14 cellular contexts compared by ENCODE assay signal in genomic region chr19:18229474-18229873, GRCh38. TPM values are rescaled to one million over a fixed set of nuclear protein-coding genes. Genes with fewer than 3 reads are reported as not detected.
DNase-seq lines count a peak whose midpoint lies in the region; ATAC-seq and TF ChIP-seq lines count a peak whose summit lies in the region.
"Had no signal": no experiment of that assay in that cellular context is flagged by ENCODE, and none has a peak within 500 bp of the region (broad histone marks: within the 10 kb centered on the region; RNA-seq: fewer than 3 reads in every experiment).

No MANE protein-coding gene starts in this region.

- peaks cover 68% of the 10 kb centered on the region for H3K27me3 Mint-ChIP-seq in activated CD8-positive, alpha-beta T cell treated with anti-CD3 and anti-CD28 coated beads for 36 hours
- H3K27me3 Mint-ChIP-seq in activated CD8-positive, alpha-beta T cell treated with anti-CD3 and anti-CD28 coated beads, Interleukin-2, amount 10 ng/mL, durations not matched to agents 7 days and 5 days (ENCODE audit: low read depth) = peaks cover 57% of the 10 kb centered on the region

- TF ChIP-seq CTCF in activated CD8-positive, alpha-beta T cell treated with anti-CD3 and anti-CD28 coated beads for 36 hours (IDR thresholded peaks at IDR 0.05) = peak; percentile 79
- peak; percentile 14 to 43 (median 34) for TF ChIP-seq CTCF in Peyer's patch (IDR thresholded peaks at IDR 0.05)
- peak; percentile 43 for TF ChIP-seq CTCF in fibroblast of villous mesenchyme (IDR thresholded peaks at IDR 0.05; ENCODE audit: insufficient read depth, low read depth, low read length)
- TF ChIP-seq CTCF in tibial artery (IDR thresholded peaks at IDR 0.05) = peak; percentile 7 to 32

- H3K27ac ChIP-seq in Peyer's patch (no peak overlapping the region), tibial artery (no peak overlapping the region)
- H3K27ac ChIP-seq: epithelial cell of prostate had no signal

- CTCF ChIA-PET in activated CD8-positive, alpha-beta T cell treated with anti-CD3 and anti-CD28 coated beads for 36 hours (lab: Charles Lee) = interaction anchor here (1.1 to 1.3 kb wide), 3 partner anchors 8 to 24 kb away, joined by 3 to 4 read pairs (median 3); no protein-coding TSS in a partner anchor
- CTCF ChIA-PET in activated CD8-positive, alpha-beta T cell treated with anti-CD3 and anti-CD28 coated beads, Interleukin-2, amount 10 ng/mL, durations not matched to agents 7 days and 5 days (lab: Charles Lee) = no interaction called here

- H3K9me3 Mint-ChIP-seq in activated CD8-positive, alpha-beta T cell treated with anti-CD3 and anti-CD28 coated beads for 36 hours = peaks cover 8% of the 10 kb centered on the region
- no peaks in the 10 kb centered on the region for H3K9me3 Mint-ChIP-seq in activated CD8-positive, alpha-beta T cell treated with anti-CD3 and anti-CD28 coated beads, Interleukin-2, amount 10 ng/mL, durations not matched to agents 7 days and 5 days (ENCODE audit: insufficient read depth)
- H3K9me3 Mint-ChIP-seq: activated naive CD4-positive, alpha-beta T cell treated with anti-CD3 and anti-CD28 coated beads, Interleukin-2, amount 50 U/mL, for 24 hours; stimulated activated effector memory CD8-positive, alpha-beta T cell treated with anti-CD3 and anti-CD28 coated beads, Interleukin-12 subunit alpha, Interleukin-12 subunit beta, amount 100 ng/mL, for 72 hours had no signal

- H3K27me3 ChIP-seq in Peyer's patch (peaks cover 0 to 14% of the 10 kb centered on the region in 2 donors), tibial artery (peaks cover 0 to 92% of the 10 kb centered on the region in 2 donors)

- no peak overlapping the region for H3K4me3 ChIP-seq in Peyer's patch
- H3K4me3 ChIP-seq in fibroblast of villous mesenchyme (ENCODE audit: low read depth, low read length) = no peak overlapping the region
- H3K4me3 ChIP-seq in tibial artery = no peak overlapping the region

- POLR2A ChIA-PET in activated CD8-positive, alpha-beta T cell treated with anti-CD3 and anti-CD28 coated beads for 36 hours (lab: Charles Lee) = no interaction called here
- POLR2A ChIA-PET in activated CD8-positive, alpha-beta T cell treated with anti-CD3 and anti-CD28 coated beads, Interleukin-2, amount 10 ng/mL, durations not matched to agents 7 days and 5 days (lab: Charles Lee) = no interaction called here

- H3K4me1 ChIP-seq in Peyer's patch = peaks cover 0 to 19% (median 6%) of the 10 kb centered on the region in 4 donors
- H3K4me1 ChIP-seq in tibial artery = peaks cover 0 to 49% (median 31%) of the 10 kb centered on the region in 4 donors

- intact Hi-C loops in activated CD8-positive, alpha-beta T cell treated with anti-CD3 and anti-CD28 coated beads for 36 hours (cut with micrococcal nuclease) = no loop called here
- intact Hi-C loops in tibial artery (cut with DNase I; ENCODE audit: low total_unique reads) = no loop called here

- H3K36me3 ChIP-seq in Peyer's patch (no peaks in the 10 kb centered on the region), tibial artery (no peaks in the 10 kb centered on the region)

- H3K27ac Mint-ChIP-seq in activated CD8-positive, alpha-beta T cell treated with anti-CD3 and anti-CD28 coated beads for 36 hours = no peak overlapping the region
- no peak overlapping the region for H3K27ac Mint-ChIP-seq in activated CD8-positive, alpha-beta T cell treated with anti-CD3 and anti-CD28 coated beads, Interleukin-2, amount 10 ng/mL, durations not matched to agents 7 days and 5 days
- H3K27ac Mint-ChIP-seq: activated naive CD4-positive, alpha-beta T cell treated with anti-CD3 and anti-CD28 coated beads, Interleukin-2, amount 50 U/mL, for 24 hours; stimulated activated effector memory CD8-positive, alpha-beta T cell treated with anti-CD3 and anti-CD28 coated beads, Interleukin-12 subunit alpha, Interleukin-12 subunit beta, amount 100 ng/mL, for 72 hours had no signal

- TF ChIP-seq POLR2A in Peyer's patch (IDR thresholded peaks at IDR 0.05) = no peak

- H3K4me3 Mint-ChIP-seq in activated CD8-positive, alpha-beta T cell treated with anti-CD3 and anti-CD28 coated beads for 36 hours = no peak overlapping the region
- no peak overlapping the region for H3K4me3 Mint-ChIP-seq in activated CD8-positive, alpha-beta T cell treated with anti-CD3 and anti-CD28 coated beads, Interleukin-2, amount 10 ng/mL, durations not matched to agents 7 days and 5 days
- H3K4me3 Mint-ChIP-seq: activated naive CD4-positive, alpha-beta T cell treated with anti-CD3 and anti-CD28 coated beads, Interleukin-2, amount 50 U/mL, for 24 hours; stimulated activated effector memory CD8-positive, alpha-beta T cell treated with anti-CD3 and anti-CD28 coated beads, Interleukin-12 subunit alpha, Interleukin-12 subunit beta, amount 100 ng/mL, for 72 hours had no signal

- no peak for DNase-seq in activated CD8-positive, alpha-beta T cell treated with anti-CD3 and anti-CD28 coated beads for 36 hours
- DNase-seq in activated CD8-positive, alpha-beta T cell treated with anti-CD3 and anti-CD28 coated beads, Interleukin-2, amount 10 ng/mL, durations not matched to agents 7 days and 5 days = no peak
- DNase-seq in Peyer's patch (no peak), fibroblast of villous mesenchyme (ENCODE audit: low read depth) (no peak), tibial artery (no peak), NCI-H187 (lab: John Stamatoyannopoulos, UW) (no peak)
- DNase-seq: activated CD4-positive, CD25-positive, alpha-beta regulatory T cell; NCI-H1417 treated with DMSO at 0.1 percent for 48 hours; small intestine had no signal

- H3K9me3 ChIP-seq in Peyer's patch (peaks cover 0 to 10% (median 0%) of the 10 kb centered on the region in 4 donors), tibial artery (peaks cover 0 to 17% (median 13%) of the 10 kb centered on the region in 3 donors)

- peaks cover 28% of the 10 kb centered on the region for H3K4me1 Mint-ChIP-seq in activated CD8-positive, alpha-beta T cell treated with anti-CD3 and anti-CD28 coated beads for 36 hours (ENCODE audit: low read depth)
- peaks cover 20% of the 10 kb centered on the region for H3K4me1 Mint-ChIP-seq in activated CD8-positive, alpha-beta T cell treated with anti-CD3 and anti-CD28 coated beads, Interleukin-2, amount 10 ng/mL, durations not matched to agents 7 days and 5 days (ENCODE audit: low read depth)

- ATAC-seq in activated CD8-positive, alpha-beta T cell treated with anti-CD3 and anti-CD28 coated beads for 36 hours = no peak
- ATAC-seq in activated CD8-positive, alpha-beta T cell treated with anti-CD3 and anti-CD28 coated beads, Interleukin-2, amount 10 ng/mL, durations not matched to agents 7 days and 5 days = no peak
- ATAC-seq in GM19467 (IDR thresholded peaks at IDR 0.05; ENCODE audit: unreplicated experiment) (no peak), HG02610 (IDR thresholded peaks at IDR 0.05; ENCODE audit: unreplicated experiment) (no peak)
- ATAC-seq: stimulated activated effector memory CD8-positive, alpha-beta T cell treated with anti-CD3 and anti-CD28 coated beads, Interleukin-12 subunit alpha, Interleukin-12 subunit beta, amount 100 ng/mL, for 72 hours had no signal

- no peaks in the 10 kb centered on the region for H3K36me3 Mint-ChIP-seq in activated CD8-positive, alpha-beta T cell treated with anti-CD3 and anti-CD28 coated beads for 36 hours (ENCODE audit: low read depth)
- H3K36me3 Mint-ChIP-seq in activated CD8-positive, alpha-beta T cell treated with anti-CD3 and anti-CD28 coated beads, Interleukin-2, amount 10 ng/mL, durations not matched to agents 7 days and 5 days (ENCODE audit: low read depth) = peaks cover 2% of the 10 kb centered on the region

RNA-seq across cellular contexts. Expression of gene PDE4C, which starts 3.2 kb away (rescaled TPM):
- total RNA-seq in activated CD8-positive, alpha-beta T cell treated with anti-CD3 and anti-CD28 coated beads for 36 hours = under 1 TPM in 1 of 2 experiments, not detected in 1; 0.38 TPM
- total RNA-seq in activated CD8-positive, alpha-beta T cell treated with anti-CD3 and anti-CD28 coated beads, Interleukin-2, amount 10 ng/mL, durations not matched to agents 7 days and 5 days = under 1 TPM in 1 of 2 experiments, not detected in 1; 0.08 TPM
- total RNA-seq in Peyer's patch (1 to 10 TPM in 3 of 4 donors, not detected in 1; 3.9 to 8.3 (median 8.3) TPM), fibroblast of villous mesenchyme (under 0.01 and 0.32 TPM in 2 replicates)

RNA-seq across cellular contexts. Expression of gene RAB3A, which starts 25.6 kb away (rescaled TPM):
- total RNA-seq in activated CD8-positive, alpha-beta T cell treated with anti-CD3 and anti-CD28 coated beads for 36 hours = 10 to 100 TPM in 1 of 2 experiments, 1 to 10 TPM in 1; 8.9 to 11.3 TPM
- total RNA-seq in activated CD8-positive, alpha-beta T cell treated with anti-CD3 and anti-CD28 coated beads, Interleukin-2, amount 10 ng/mL, durations not matched to agents 7 days and 5 days = 1 to 10 TPM; 5.6 to 6.2 TPM
- total RNA-seq in Peyer's patch (1 to 10 TPM in 3 of 4 donors, not detected in 1; 6.1 to 9.5 (median 8.3) TPM), fibroblast of villous mesenchyme (0.97 and 1.3 TPM in 2 replicates)

RNA-seq across cellular contexts. Expression of gene MPV17L2, which starts 36.5 kb away (rescaled TPM):
- 1 to 10 TPM; 8.5 to 9.6 TPM for total RNA-seq in activated CD8-positive, alpha-beta T cell treated with anti-CD3 and anti-CD28 coated beads for 36 hours
- total RNA-seq in activated CD8-positive, alpha-beta T cell treated with anti-CD3 and anti-CD28 coated beads, Interleukin-2, amount 10 ng/mL, durations not matched to agents 7 days and 5 days = 10 to 100 TPM in 1 of 2 experiments, 1 to 10 TPM in 1; 9.2 to 10.9 TPM
- total RNA-seq in Peyer's patch = 10 to 100 TPM in 3 of 4 donors, 1 to 10 TPM in 1; 4.1 to 19.6 (median 16.0) TPM
- total RNA-seq in fibroblast of villous mesenchyme = 9.3 and 10.8 TPM in 2 replicates

RNA-seq across cellular contexts. Expression of gene IQCN, which starts 44.8 kb away (rescaled TPM):
- under 1 TPM; 0.59 to 0.69 TPM for total RNA-seq in activated CD8-positive, alpha-beta T cell treated with anti-CD3 and anti-CD28 coated beads for 36 hours
- 1 to 10 TPM; 3.7 to 4.2 TPM for total RNA-seq in activated CD8-positive, alpha-beta T cell treated with anti-CD3 and anti-CD28 coated beads, Interleukin-2, amount 10 ng/mL, durations not matched to agents 7 days and 5 days
- 10 to 100 TPM in 2 of 4 donors, 1 to 10 TPM in 2; 7.4 to 40.2 (median 17.0) TPM for total RNA-seq in Peyer's patch
- total RNA-seq in fibroblast of villous mesenchyme = 0.86 and 0.97 TPM in 2 replicates

RNA-seq across cellular contexts. Expression of gene JUND, which starts 51.9 kb away (rescaled TPM):
- 100 to 1,000 TPM; 527 to 530 TPM for total RNA-seq in activated CD8-positive, alpha-beta T cell treated with anti-CD3 and anti-CD28 coated beads for 36 hours
- 100 to 1,000 TPM; 462 to 469 TPM for total RNA-seq in activated CD8-positive, alpha-beta T cell treated with anti-CD3 and anti-CD28 coated beads, Interleukin-2, amount 10 ng/mL, durations not matched to agents 7 days and 5 days
- total RNA-seq in Peyer's patch (100 to 1,000 TPM; 629 to 753 (median 680) TPM), fibroblast of villous mesenchyme (111 and 150 TPM in 2 replicates)

Comparison
In these comparisons a context has a peak if more than half of its experiments do, and no peak if none do; other contexts are left out.
1. CTCF ChIP-seq: peak in every context shown above with its lines; median percentile 79 in activated CD8-positive, alpha-beta T cell treated with anti-CD3 and anti-CD28 coated beads for 36 hours; 43 in fibroblast of villous mesenchyme; 34 in Peyer's patch; 20 in tibial artery.